In genomic region chr14:54881235-54881760, GRCh38 we compare ENCODE assay signal across 8 cellular contexts. TPM values are rescaled to one million over a fixed set of nuclear protein-coding genes. Genes with fewer than 3 reads are reported as not detected.
DNase-seq lines count a peak whose midpoint lies in the region; ATAC-seq and TF ChIP-seq lines count a peak whose summit lies in the region.

No MANE protein-coding gene starts in this region.

- POLR2A ChIA-PET in MCF 10A (lab: Yijun Ruan, JAX) = interaction anchor here (0.6 to 2.5 kb wide), 17 partner anchors 10 to 372 kb away, joined by 3 to 35 read pairs (median 4); partner anchors contain the start of genes CGRRF1, GCH1, SOCS4 and WDHD1

- no peaks in the 10 kb centered on the region for H3K9me3 Mint-ChIP-seq in MCF 10A (ENCODE audit: unreplicated experiment)

- H4K20me1 ChIP-seq in MM.1S (ENCODE audit: insufficient read depth, low read length) = no peaks in the 10 kb centered on the region

- WGBS in lung, 2 donors = 0 to 2% methylated on average over 6 of the region's 6 CpGs
- whole genome bisulfite sequencing in aorta, 2 donors = 0 to 1% methylated on average over 6 of the region's 6 CpGs

- BruUV-seq in MCF 10A (replicated peaks; lab: Mats Ljungman, UMichigan) = no TSS peak

- peak overlapping the region; percentile 53 for H2AFZ ChIP-seq in MM.1S (ENCODE audit: low read length)

- H3K27me3 ChIP-seq in GM06990 (replicated peaks; ENCODE audit: control insufficient read depth, insufficient read depth, low read length) = no peaks in the 10 kb centered on the region
- no peaks in the 10 kb centered on the region for H3K27me3 ChIP-seq in MM.1S (replicated peaks; ENCODE audit: insufficient read depth, low read length)
- no peaks in the 10 kb centered on the region for H3K27me3 ChIP-seq in lung (ENCODE audit: control insufficient read depth, insufficient read depth)
- no peaks in the 10 kb centered on the region for H3K27me3 ChIP-seq in aorta (ENCODE audit: control insufficient read depth in 1 of 2, insufficient read depth in 2 of 2, low read length in 1 of 2)

- H3K4me3 ChIP-seq in GM06990 (replicated peaks; ENCODE audit: low read depth, low read length) (peak overlapping the region; percentile 55), MM.1S (ENCODE audit: low read length) (peak overlapping the region; percentile 58), lung (no peak overlapping the region), aorta (ENCODE audit: low read length in 2 of 2) (peak overlapping the region; percentile 70 to 92)

- H3K9me2 ChIP-seq in MM.1S (replicated peaks; ENCODE audit: insufficient read depth, low read length) = no peaks in the 10 kb centered on the region

- H3K27ac ChIP-seq in MM.1S (ENCODE audit: low read length) (peak overlapping the region; percentile 41; the same call in 1 of the 2 replicates), lung (ENCODE audit: low read depth in 1 of 2, low read length in 1 of 2) (peak overlapping the region; percentile 33 to 80), aorta (ENCODE audit: low read depth in 1 of 2, low read length in 2 of 2) (peak overlapping the region in 1 of 2 donors; percentile 48)

- peak; percentile 67 for DNase-seq in GM06990 (ENCODE audit: extremely low read depth, insufficient read length)
- DNase-seq in MM.1S = peak; percentile 51
- DNase-seq in MCF 10A (ENCODE audit: unreplicated experiment) = peak; percentile 65
- DNase-seq in lung (ENCODE audit: low spot score) = no peak
- DNase-seq in aorta = no peak
- DNase-seq in NCI-H1048 (lab: John Stamatoyannopoulos, UW) = no peak
- DNase-seq in NCI-H446 (lab: John Stamatoyannopoulos, UW) = no peak

- TF ChIP-seq CTCF in GM06990 (IDR thresholded peaks at IDR 0.05; ENCODE audit: insufficient read depth, low read length, poor library complexity, severe bottlenecking) (no peak), MM.1S (IDR thresholded peaks at IDR 0.05; ENCODE audit: low read length) (no peak), MCF 10A (IDR thresholded peaks at IDR 0.05; ENCODE audit: unreplicated experiment) (no peak), lung (IDR thresholded peaks at IDR 0.05; ENCODE audit: control extremely low read depth, extremely low read depth) (no peak)

- H3K36me3 ChIP-seq in GM06990 (ENCODE audit: control insufficient read depth, insufficient read depth, low read length) (no peaks in the 10 kb centered on the region), MM.1S (replicated peaks; ENCODE audit: insufficient read depth, low read length) (no peaks in the 10 kb centered on the region), lung (ENCODE audit: control insufficient read depth in 2 of 2, insufficient read depth in 2 of 2, low read length in 2 of 2) (no peaks in the 10 kb centered on the region), aorta (ENCODE audit: control insufficient read depth in 1 of 2, insufficient read depth in 2 of 2, low read length in 1 of 2) (no peaks in the 10 kb centered on the region)

- peak overlapping the region; percentile 61; the same call in 1 of the 2 replicates for H3K4me2 ChIP-seq in MM.1S (ENCODE audit: low read depth, low read length)

- H3K4me1 ChIP-seq in MM.1S (ENCODE audit: low read length) (0 out of 2 replicates have a peak, but pooled peaks cover 3% of the 10 kb centered on the region), lung (ENCODE audit: control insufficient read depth in 2 of 2, insufficient read depth in 2 of 2, low read length in 2 of 2) (peaks cover 0 to 2% of the 10 kb centered on the region in 2 donors), aorta (ENCODE audit: control insufficient read depth in 1 of 2, insufficient read depth in 2 of 2, low read length in 2 of 2) (no peaks in the 10 kb centered on the region)

- H3K4me3 Mint-ChIP-seq in MCF 10A (ENCODE audit: unreplicated experiment) = peak overlapping the region; percentile 81

- H3K27me3 Mint-ChIP-seq in MCF 10A (ENCODE audit: insufficient read depth, unreplicated experiment) = no peaks in the 10 kb centered on the region

- CTCF ChIA-PET in MCF 10A (lab: Yijun Ruan, JAX) = interaction anchor here (0.7 to 2.1 kb wide), 7 partner anchors 11 to 107 kb away, joined by 3 to 20 read pairs (median 3); partner anchors contain the start of gene GCH1

- H3K4me1 Mint-ChIP-seq in MCF 10A (ENCODE audit: insufficient read depth, unreplicated experiment) = peaks cover 11% of the 10 kb centered on the region

- no peaks in the 10 kb centered on the region for H3F3A ChIP-seq in MM.1S (ENCODE audit: insufficient read depth, low read length)

- intact Hi-C loops in MCF 10A (cut with micrococcal nuclease) (no loop called here), aorta (cut with DNase I) (no loop called here)

- no peaks in the 10 kb centered on the region for H3K36me3 Mint-ChIP-seq in MCF 10A (ENCODE audit: insufficient read depth, unreplicated experiment)

- no peaks in the 10 kb centered on the region for H3K9me3 ChIP-seq in MM.1S (replicated peaks; ENCODE audit: insufficient read depth, low read length)
- H3K9me3 ChIP-seq in lung (ENCODE audit: control insufficient read depth in 2 of 2, insufficient read depth in 1 of 2, low read length in 1 of 2) = no peaks in the 10 kb centered on the region
- no peaks in the 10 kb centered on the region for H3K9me3 ChIP-seq in aorta (ENCODE audit: control insufficient read depth, low read length)

- peak overlapping the region; percentile 28; the same call in 1 of the 2 replicates for H3K9ac ChIP-seq in MM.1S (ENCODE audit: low read length)

- no peaks in the 10 kb centered on the region for H3K79me2 ChIP-seq in MM.1S (ENCODE audit: low read length)

- H3K27ac Mint-ChIP-seq in MCF 10A (ENCODE audit: low read depth, unreplicated experiment) = peak overlapping the region; percentile 89

- peak; percentile 63 for ATAC-seq in GM21528 (IDR thresholded peaks at IDR 0.05; ENCODE audit: low FRiP score, unreplicated experiment)
- ATAC-seq in lung (ENCODE audit: insufficient read depth, low FRiP score) = peak; percentile 61
- peak; percentile 60 for ATAC-seq in aorta (ENCODE audit: low FRiP score)

RNA-seq across cellular contexts. Expression of gene GCH1, which starts 21.3 kb away (rescaled TPM):
- total RNA-seq in MCF 10A (2022) (7.1 and 8.6 TPM in 2 replicates), lung (10 to 100 TPM in 1 of 2 donors, 1 to 10 TPM in 1; 7.2 to 19.2 TPM), aorta (1 to 10 TPM; 6.0 to 7.4 TPM)
- polyA plus RNA-seq in lung (10 to 100 TPM; 10.3 to 44.9 TPM), aorta (10 to 100 TPM in 1 of 2 donors, 1 to 10 TPM in 1; 1.3 to 10.4 TPM)

Comparison
In these comparisons a context has a peak if more than half of its experiments do, and no peak if none do; other contexts are left out.
1. DNase-seq: peak in GM06990 (single experiment), MM.1S (single experiment) and MCF 10A (single experiment); none in lung (single experiment), aorta (0 of 2), NCI-H1048 (single experiment) and NCI-H446 (0 of 2).
2. Peak in every context shown above with its lines, with median percentiles within 50 percentile points of each other: ATAC-seq.